Comparison of ENCODE assay signal across 16 cellular contexts in the genomic region with DNA sequence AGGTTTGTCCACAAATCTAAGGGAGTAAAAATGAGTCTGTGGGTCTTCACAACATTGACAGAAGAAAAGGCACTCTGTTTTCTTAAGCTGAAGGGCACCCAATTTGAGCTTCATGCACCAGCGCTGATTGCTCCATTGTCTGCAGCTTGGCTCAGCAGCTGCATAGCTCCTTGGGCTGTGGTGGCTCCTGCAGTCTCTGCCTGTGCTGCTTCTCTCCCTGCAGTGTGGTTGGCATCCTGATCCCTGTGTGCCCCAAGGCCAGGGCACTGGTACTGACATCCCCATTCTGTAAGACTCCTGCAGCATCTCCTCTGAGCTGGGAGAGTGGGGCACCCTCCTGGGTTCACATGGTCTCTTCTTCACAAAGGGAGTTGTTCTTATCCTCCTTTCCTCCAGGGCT.
"Had no signal": no experiment of that assay in that cellular context is flagged by ENCODE, and none has a peak within 500 bp of the region (broad histone marks: within the 10 kb centered on the region; RNA-seq: fewer than 3 reads in every experiment).

No MANE protein-coding gene starts in this region.

- DNase-seq: activated CD4-positive, alpha-beta T cell treated with anti-CD3 and anti-CD28 coated beads, Interleukin-2, amount 50 U/mL, for 4 hours; activated CD8-positive, alpha-beta memory T cell treated with anti-CD3 and anti-CD28 coated beads for 24 hours; activated naive CD4-positive, alpha-beta T cell treated with Interleukin-2 at 50 U/mL for 16 hours; activated naive CD8-positive, alpha-beta T cell treated with anti-CD3 and anti-CD28 coated beads for 36 hours; activated T-cell treated with anti-CD3 and anti-CD28 coated beads, Interleukin-2, amount 50 U/mL, for 48 hours; esophagus squamous epithelium; gastrocnemius medialis; hypothalamus; midbrain; natural killer cell; pancreas; right lobe of liver; stimulated activated CD4-positive, alpha-beta T cell treated with anti-CD3 and anti-CD28 coated beads, Interleukin-1b, Interleukin-23, amount 100 ng/mL, for 48 hours; T-helper 9 cell; upper lobe of left lung had no signal

- H3K4me3 Mint-ChIP-seq: activated naive CD8-positive, alpha-beta T cell treated with anti-CD3 and anti-CD28 coated beads for 36 hours; natural killer cell; stimulated activated effector memory CD8-positive, alpha-beta T cell treated with anti-CD3 and anti-CD28 coated beads, Interleukin-12 subunit alpha, Interleukin-12 subunit beta, amount 100 ng/mL, for 72 hours had no signal

- H3K9me3 Mint-ChIP-seq: activated naive CD8-positive, alpha-beta T cell treated with anti-CD3 and anti-CD28 coated beads for 36 hours; natural killer cell; stimulated activated effector memory CD8-positive, alpha-beta T cell treated with anti-CD3 and anti-CD28 coated beads, Interleukin-12 subunit alpha, Interleukin-12 subunit beta, amount 100 ng/mL, for 72 hours had no signal

- H3K36me3 Mint-ChIP-seq: activated naive CD8-positive, alpha-beta T cell treated with anti-CD3 and anti-CD28 coated beads for 36 hours; natural killer cell; stimulated activated effector memory CD8-positive, alpha-beta T cell treated with anti-CD3 and anti-CD28 coated beads, Interleukin-12 subunit alpha, Interleukin-12 subunit beta, amount 100 ng/mL, for 72 hours had no signal

- H3K27ac Mint-ChIP-seq: activated naive CD8-positive, alpha-beta T cell treated with anti-CD3 and anti-CD28 coated beads for 36 hours; natural killer cell; stimulated activated effector memory CD8-positive, alpha-beta T cell treated with anti-CD3 and anti-CD28 coated beads, Interleukin-12 subunit alpha, Interleukin-12 subunit beta, amount 100 ng/mL, for 72 hours had no signal

- H3K4me1 Mint-ChIP-seq: activated naive CD8-positive, alpha-beta T cell treated with anti-CD3 and anti-CD28 coated beads for 36 hours; natural killer cell; stimulated activated effector memory CD8-positive, alpha-beta T cell treated with anti-CD3 and anti-CD28 coated beads, Interleukin-12 subunit alpha, Interleukin-12 subunit beta, amount 100 ng/mL, for 72 hours had no signal

- ATAC-seq: gastrocnemius medialis; natural killer cell; pancreas; right lobe of liver; stimulated activated effector memory CD8-positive, alpha-beta T cell treated with anti-CD3 and anti-CD28 coated beads, Interleukin-12 subunit alpha, Interleukin-12 subunit beta, amount 100 ng/mL, for 72 hours had no signal

- FAIRE-seq: pancreas had no signal
